Comparison of ENCODE assay signal across 20 cellular contexts in the genomic region with DNA sequence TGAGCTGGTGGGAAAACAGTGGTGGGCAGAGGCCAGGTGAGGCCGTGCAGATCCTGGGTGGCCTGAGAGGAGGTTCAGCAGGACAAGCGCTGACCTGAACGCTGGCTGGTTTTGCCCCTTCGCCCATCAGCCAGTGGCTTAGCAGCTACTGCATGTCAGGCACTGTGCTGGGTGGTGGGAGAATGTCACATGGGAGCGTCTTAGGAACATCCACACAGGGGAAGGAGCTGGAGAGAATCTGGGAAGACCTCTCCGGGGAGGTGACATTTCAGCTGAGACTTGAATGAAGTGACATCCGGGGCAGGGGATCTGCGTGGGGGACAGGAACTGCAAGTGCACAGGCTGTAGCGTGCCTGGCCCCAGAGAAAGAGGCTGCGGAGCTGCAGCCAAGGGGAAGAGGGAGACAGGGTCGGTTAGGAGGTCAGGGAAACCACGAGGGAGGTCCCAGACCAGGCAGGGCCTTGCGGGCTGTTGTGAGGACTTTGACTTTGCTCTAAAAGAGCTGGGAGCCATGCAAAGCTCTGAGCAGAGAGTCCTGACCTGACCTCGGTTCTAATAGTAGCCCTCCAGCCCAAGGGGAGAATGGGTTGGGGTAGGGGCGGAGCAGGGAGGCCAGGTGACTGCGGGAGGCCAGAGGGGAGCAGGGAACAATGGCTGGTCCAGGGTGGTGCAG.
A peak's percentile ranks its signal among the peaks of the same experiment; 100 is the strongest.
DNase-seq lines count a peak whose midpoint lies in the region; ATAC-seq and TF ChIP-seq lines count a peak whose summit lies in the region.
"Had no signal": no experiment of that assay in that cellular context is flagged by ENCODE, and none has a peak within 500 bp of the region (broad histone marks: within the 10 kb centered on the region; RNA-seq: fewer than 3 reads in every experiment).

No MANE protein-coding gene starts in this region.

- intact Hi-C loops in right lobe of liver (cut with DNase I) = no loop called here

- no peak overlapping the region for H3K4me3 ChIP-seq in right lobe of liver
- no peak overlapping the region for H3K4me3 ChIP-seq in coronary artery
- H3K4me3 ChIP-seq: SJSA1, upper lobe of left lung had no signal

- in situ Hi-C loops in KBM-7 (cut with MboI; ENCODE audit: low pct_unique_long_range_greater_than_20kb, low sequenced_read_pairs) = no loop called here

- POLR2A ChIA-PET in WTC11 (lab: Charles Lee) = no interaction called here

- no peak for ATAC-seq in activated T-cell treated with anti-CD3 and anti-CD28 coated beads, Interleukin-2, amount 50 U/mL, for 72 hours (replicated peaks in 1 of 2)
- ATAC-seq in WTC11 = no peak
- peak; percentile 31 to 65 (median 45) for ATAC-seq in right lobe of liver
- no peak for ATAC-seq in GM21367 (IDR thresholded peaks at IDR 0.05; ENCODE audit: unreplicated experiment)
- ATAC-seq: CD8-positive, alpha-beta T cell; HCT116 had no signal

- TF ChIP-seq CTCF in WTC11 (IDR thresholded peaks at IDR 0.05) = no peak
- TF ChIP-seq CTCF in right lobe of liver (IDR thresholded peaks at IDR 0.05) = no peak
- no peak for TF ChIP-seq CTCF in coronary artery (IDR thresholded peaks at IDR 0.05)

- H3K27ac ChIP-seq in right lobe of liver (no peak overlapping the region), coronary artery (no peak overlapping the region), substantia nigra (ENCODE audit: low read depth, low read length, poor library complexity, severe bottlenecking) (no peak overlapping the region)
- H3K27ac ChIP-seq: SJSA1 had no signal

- no peaks in the 10 kb centered on the region for H3K36me3 ChIP-seq in right lobe of liver
- H3K36me3 ChIP-seq: SJSA1, upper lobe of left lung had no signal

- peak overlapping the region; percentile 61 for H3K27ac Mint-ChIP-seq in activated T-cell treated with anti-CD3 and anti-CD28 coated beads, Interleukin-2, amount 50 U/mL, for 24 hours
- H3K27ac Mint-ChIP-seq in activated T-cell treated with anti-CD3 and anti-CD28 coated beads, Interleukin-2, amount 50 U/mL, for 72 hours = no peak overlapping the region
- H3K27ac Mint-ChIP-seq in WTC11 = peak overlapping the region; percentile 4
- H3K27ac Mint-ChIP-seq: CD8-positive, alpha-beta T cell had no signal

- H3K9me3 ChIP-seq in right lobe of liver = no peaks in the 10 kb centered on the region
- H3K9me3 ChIP-seq: SJSA1, upper lobe of left lung had no signal

- H3K4me3 Mint-ChIP-seq in activated T-cell treated with anti-CD3 and anti-CD28 coated beads, Interleukin-2, amount 50 U/mL, for 24 hours = no peak overlapping the region
- peak overlapping the region in 1 of 2 donors; percentile 53 for H3K4me3 Mint-ChIP-seq in activated T-cell treated with anti-CD3 and anti-CD28 coated beads, Interleukin-2, amount 50 U/mL, for 72 hours
- no peak overlapping the region for H3K4me3 Mint-ChIP-seq in WTC11
- H3K4me3 Mint-ChIP-seq: CD8-positive, alpha-beta T cell; neural crest cell had no signal

- DNase-seq in activated T-cell treated with anti-CD3 and anti-CD28 coated beads, Interleukin-2, amount 50 U/mL, for 24 hours = no peak
- DNase-seq in activated T-cell treated with anti-CD3 and anti-CD28 coated beads, Interleukin-2, amount 50 U/mL, for 72 hours = no peak
- peak; percentile 49 for DNase-seq in KBM-7
- DNase-seq in WTC11 (ENCODE audit: low spot score) = no peak
- DNase-seq in right lobe of liver = no peak
- DNase-seq in coronary artery (ENCODE audit: low spot score) = no peak
- no peak for DNase-seq in substantia nigra (lab: John Stamatoyannopoulos, UW)
- DNase-seq: activated CD4-positive, alpha-beta T cell treated with anti-CD3 and anti-CD28 coated beads, Interleukin-2, amount 50 U/mL, for 4 hours; activated T-cell treated with anti-CD3 and anti-CD28 coated beads, Interleukin-2, amount 50 U/mL, for 48 hours; CD8-positive, alpha-beta T cell; mesendoderm; NCI-H2081 treated with DMSO at 0.1 percent for 48 hours; NCI-H510A treated with DMSO at 0.1 percent for 48 hours; stimulated activated CD4-positive, alpha-beta T cell treated with anti-CD3 and anti-CD28 coated beads, Interleukin-15, amount 100 ng/mL, for 24 hours; stimulated activated naive CD4-positive, alpha-beta T cell treated with Interleukin-2 at 50 U/mL for 16 hours; upper lobe of left lung had no signal

- no peaks in the 10 kb centered on the region for H3K9me3 Mint-ChIP-seq in activated T-cell treated with anti-CD3 and anti-CD28 coated beads, Interleukin-2, amount 50 U/mL, for 24 hours
- no peaks in the 10 kb centered on the region for H3K9me3 Mint-ChIP-seq in activated T-cell treated with anti-CD3 and anti-CD28 coated beads, Interleukin-2, amount 50 U/mL, for 72 hours
- H3K9me3 Mint-ChIP-seq in WTC11 = no peaks in the 10 kb centered on the region
- H3K9me3 Mint-ChIP-seq: CD8-positive, alpha-beta T cell; neural crest cell had no signal

- no peaks in the 10 kb centered on the region for H3K4me1 ChIP-seq in right lobe of liver
- H3K4me1 ChIP-seq: SJSA1 had no signal

- H3K27me3 ChIP-seq in right lobe of liver = no peaks in the 10 kb centered on the region
- H3K27me3 ChIP-seq: SJSA1, upper lobe of left lung had no signal

- no peaks in the 10 kb centered on the region for H3K27me3 Mint-ChIP-seq in activated T-cell treated with anti-CD3 and anti-CD28 coated beads, Interleukin-2, amount 50 U/mL, for 24 hours
- H3K27me3 Mint-ChIP-seq in activated T-cell treated with anti-CD3 and anti-CD28 coated beads, Interleukin-2, amount 50 U/mL, for 72 hours (ENCODE audit: low read depth) = peaks cover 8% of the 10 kb centered on the region
- H3K27me3 Mint-ChIP-seq in WTC11 (ENCODE audit: low read depth) = no peaks in the 10 kb centered on the region

- peaks cover 2% of the 10 kb centered on the region for H3K36me3 Mint-ChIP-seq in activated T-cell treated with anti-CD3 and anti-CD28 coated beads, Interleukin-2, amount 50 U/mL, for 24 hours (ENCODE audit: low read depth)
- H3K36me3 Mint-ChIP-seq in activated T-cell treated with anti-CD3 and anti-CD28 coated beads, Interleukin-2, amount 50 U/mL, for 72 hours (ENCODE audit: insufficient read depth in 2 of 2) = peaks cover 0 to 1% of the 10 kb centered on the region in 2 donors
- no peaks in the 10 kb centered on the region for H3K36me3 Mint-ChIP-seq in WTC11
- H3K36me3 Mint-ChIP-seq: CD8-positive, alpha-beta T cell had no signal

- H3K4me1 Mint-ChIP-seq in activated T-cell treated with anti-CD3 and anti-CD28 coated beads, Interleukin-2, amount 50 U/mL, for 24 hours (ENCODE audit: low read depth) = peaks cover 30% of the 10 kb centered on the region
- H3K4me1 Mint-ChIP-seq in activated T-cell treated with anti-CD3 and anti-CD28 coated beads, Interleukin-2, amount 50 U/mL, for 72 hours (ENCODE audit: low read depth) = peaks cover 45% of the 10 kb centered on the region
- peaks cover 8% of the 10 kb centered on the region for H3K4me1 Mint-ChIP-seq in WTC11

- no peak for TF ChIP-seq POLR2A in right lobe of liver (IDR thresholded peaks at IDR 0.05)

- CTCF ChIA-PET in WTC11 (lab: Charles Lee) = interaction anchor here (0.8 to 1.6 kb wide), 2 partner anchors 71 to 174 kb away, joined by 3 to 7 read pairs; no protein-coding TSS in a partner anchor

- WGBS in right lobe of liver (ENCODE audit: insufficient coverage, low coverage, low lambda C conversion rate, missing lambda C conversion rate) = 29% methylated on average over 12 of the region's 16 CpGs

TF ChIP-seq in WTC11, 78 proteins besides CTCF, POLR2A, EP300 and RAD21 (continues in another document):
- no peak for TF ChIP-seq CBFB (CRISPR knock-in tag; IDR thresholded peaks at IDR 0.05; ENCODE audit: low read depth)
- no peak for TF ChIP-seq ZNF317 (CRISPR knock-in tag; IDR thresholded peaks at IDR 0.05; ENCODE audit: borderline replicate concordance, low read depth)
- TF ChIP-seq, protein P1, sequence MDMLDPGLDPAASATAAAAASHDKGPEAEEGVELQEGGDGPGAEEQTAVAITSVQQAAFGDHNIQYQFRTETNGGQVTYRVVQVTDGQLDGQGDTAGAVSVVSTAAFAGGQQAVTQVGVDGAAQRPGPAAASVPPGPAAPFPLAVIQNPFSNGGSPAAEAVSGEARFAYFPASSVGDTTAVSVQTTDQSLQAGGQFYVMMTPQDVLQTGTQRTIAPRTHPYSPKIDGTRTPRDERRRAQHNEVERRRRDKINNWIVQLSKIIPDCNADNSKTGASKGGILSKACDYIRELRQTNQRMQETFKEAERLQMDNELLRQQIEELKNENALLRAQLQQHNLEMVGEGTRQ (CRISPR knock-in tag; IDR thresholded peaks at IDR 0.05) = no peak
- no peak for TF ChIP-seq HMGA2 (CRISPR knock-in tag; IDR thresholded peaks at IDR 0.05)
- TF ChIP-seq ZNF138 (CRISPR knock-in tag; conservative IDR thresholded peaks at IDR 0.05) = no peak
- TF ChIP-seq IRF2 (CRISPR knock-in tag; IDR thresholded peaks at IDR 0.05; ENCODE audit: borderline replicate concordance, low read depth) = no peak
- no peak for TF ChIP-seq ELF4 (CRISPR knock-in tag; IDR thresholded peaks at IDR 0.05; ENCODE audit: low read depth)
- no peak for TF ChIP-seq NFE2L1 (CRISPR knock-in tag; IDR thresholded peaks at IDR 0.05)
- TF ChIP-seq RORB (CRISPR knock-in tag; IDR thresholded peaks at IDR 0.05) = no peak

Comparison
In these comparisons a context has a peak if more than half of its experiments do, and no peak if none do; other contexts are left out.
1. ATAC-seq: peak in right lobe of liver (4 of 4); none in activated T-cell treated with anti-CD3 and anti-CD28 coated beads, Interleukin-2, amount 50 U/mL, for 72 hours (0 of 2), WTC11 (single experiment) and GM21367 (single experiment).